Comparison of ENCODE assay signal across 8 cellular contexts in the genomic region with DNA sequence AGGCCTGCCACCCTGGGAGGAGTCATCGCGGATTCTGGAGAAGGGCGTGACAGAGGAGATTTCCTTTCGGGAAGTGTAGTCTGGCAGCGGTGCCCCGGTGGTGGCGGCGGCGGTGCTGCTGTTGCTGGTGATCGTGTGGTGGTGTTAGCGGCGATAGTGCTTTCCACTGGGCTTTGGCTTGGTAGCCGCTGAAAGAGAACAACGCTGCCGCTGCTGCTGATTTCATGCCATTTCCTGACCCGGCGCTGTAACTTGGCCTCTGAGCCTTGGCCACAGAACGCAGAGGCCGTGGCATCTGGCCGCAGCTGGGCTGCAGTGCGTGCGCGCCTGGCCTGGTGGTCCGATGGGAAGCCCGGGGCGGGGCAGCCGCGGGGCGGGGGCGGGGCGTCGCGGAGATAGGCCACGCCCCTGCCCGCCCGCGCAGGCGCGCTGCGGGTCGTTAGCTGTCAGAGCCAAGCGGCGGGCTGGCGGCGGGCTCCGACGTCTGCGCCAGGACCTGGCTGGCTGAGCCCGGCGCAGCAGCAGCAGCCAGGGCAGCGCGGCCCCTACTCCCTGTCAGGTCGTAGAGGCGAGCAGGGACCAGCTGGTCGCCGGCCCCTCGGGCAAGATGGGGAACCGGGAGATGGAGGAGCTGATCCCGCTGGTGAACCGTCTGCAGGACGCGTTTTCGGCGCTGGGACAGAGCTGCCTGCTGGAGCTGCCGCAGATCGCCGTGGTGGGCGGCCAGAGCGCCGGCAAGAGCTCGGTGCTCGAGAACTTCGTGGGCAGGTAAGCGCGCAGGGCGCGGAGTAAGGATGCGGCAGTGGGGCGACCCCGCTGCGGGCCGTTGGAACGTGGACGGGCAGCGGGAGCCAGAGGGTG. TPM values are rescaled to one million over a fixed set of nuclear protein-coding genes. Genes with fewer than 3 reads are reported as not detected.
DNase-seq lines count a peak whose midpoint lies in the region; ATAC-seq, FAIRE-seq and TF ChIP-seq lines count a peak whose summit lies in the region.

A gene (plus strand): TSS at position 449 of the 861 bp plus-strand sequence. CDS start 159 bp downstream, at position 608.

- WGBS in HUES64: under 1% methylated on average over 85 of the region's 85 CpGs
- 1 to 3% (median 2%) methylated on average over 16 to 85 of the region's 85 CpGs for whole genome bisulfite sequencing in stomach, 5 donors

- no peak for TF ChIP-seq EP300 in stomach (IDR thresholded peaks at IDR 0.05)

- intact Hi-C loops in stomach (cut with DNase I; ENCODE audit: low total_unique reads): no loop called here

- H3K27me3 ChIP-seq in HUES64 (ENCODE audit: insufficient read depth, low read length): peaks cover 56% of the 10 kb centered on the region
- H3K27me3 ChIP-seq in neuron (ENCODE audit: insufficient read depth, low read length): peaks cover 31% of the 10 kb centered on the region
- H3K27me3 ChIP-seq in stomach: peaks cover 0 to 16% (median 16%) of the 10 kb centered on the region in 3 donors

- in situ Hi-C loops in Caki2 (cut with HindIII; ENCODE audit: low pct_unique_long_range_greater_than_20kb, low sequenced_read_pairs): no loop called here

- peak within 1 kb of the TSS; percentile 87 for H2AFZ ChIP-seq in neuron (ENCODE audit: low read depth, low read length)

- TF ChIP-seq CTCF in RWPE1 (conservative IDR thresholded peaks at IDR 0.05; ENCODE audit: low read depth): no peak
- no peak for TF ChIP-seq CTCF in stomach (IDR thresholded peaks at IDR 0.05)

- H3K9ac ChIP-seq in HUES64 (ENCODE audit: low read depth, low read length): peak within 1 kb of the TSS; percentile 66

- peak within 1 kb of the TSS; percentile 84 for H3K4me3 ChIP-seq in HUES64 (ENCODE audit: low read length)
- H3K4me3 ChIP-seq in neuron (ENCODE audit: low read length): peak within 1 kb of the TSS; percentile 67
- peak within 1 kb of the TSS; percentile 71 to 80 (median 76) for H3K4me3 ChIP-seq in stomach

- H3K36me3 ChIP-seq in HUES64 (ENCODE audit: insufficient read depth, low read length): no peaks in the 10 kb centered on the region
- H3K36me3 ChIP-seq in neuron (ENCODE audit: insufficient read depth, low read length): no peaks in the 10 kb centered on the region
- no peaks in the 10 kb centered on the region for H3K36me3 ChIP-seq in stomach

- peak; percentile 78 for ATAC-seq in GM21447 (IDR thresholded peaks at IDR 0.05; ENCODE audit: unreplicated experiment)

- no peaks in the 10 kb centered on the region for H3K9me3 ChIP-seq in HUES64 (ENCODE audit: insufficient read depth, low read depth, low read length)
- H3K9me3 ChIP-seq in neuron (ENCODE audit: low read length): no peaks in the 10 kb centered on the region
- peaks cover 0 to 15% (median 0%) of the 10 kb centered on the region in 4 donors for H3K9me3 ChIP-seq in stomach

- CTCF ChIA-PET in RWPE1 (lab: Yijun Ruan, JAX): interaction anchor here (0.7 to 1.2 kb wide), 3 partner anchors 41 to 293 kb away, joined by 3 to 5 read pairs (median 4); no protein-coding TSS in a partner anchor

- 0 out of 2 replicates have a peak, but pooled peaks cover 4% of the 10 kb centered on the region for H3K4me1 ChIP-seq in HUES64 (ENCODE audit: insufficient read depth, low read length)
- H3K4me1 ChIP-seq in neuron (ENCODE audit: insufficient read depth, low read length): peaks cover 5% of the 10 kb centered on the region
- H3K4me1 ChIP-seq in stomach: peaks cover 0 to 18% (median 13%) of the 10 kb centered on the region in 4 donors

- H3K27ac ChIP-seq in HUES64 (ENCODE audit: low read depth, low read length) (no peak within 1 kb of the TSS), RWPE1 (peak within 1 kb of the TSS; percentile 69), stomach (peak within 1 kb of the TSS; percentile 58 to 78 (median 74))

- POLR2A ChIA-PET in RWPE1 (lab: Yijun Ruan, JAX; ENCODE audit: low non-redundant PET): interaction anchor here (1.1 kb wide), 1 partner anchor 40 kb away, joined by 4 read pairs; no protein-coding TSS in a partner anchor

- FAIRE-seq in frontal cortex (lab: Jason Lieb, UNC): no peak

- peak; percentile 71 for DNase-seq in Caki2 (ENCODE audit: low read depth)
- peak; percentile 89 for DNase-seq in RWPE1 (ENCODE audit: low spot score)
- peak; percentile 76 for DNase-seq in activated naive CD4-positive, alpha-beta T cell treated with Interleukin-2 at 50 U/mL for 16 hours
- DNase-seq in frontal cortex (ENCODE audit: low spot score in 2 of 2): peak; percentile 93
- DNase-seq in stomach: peak; percentile 74

- TF ChIP-seq POLR2A in stomach (IDR thresholded peaks at IDR 0.05): no peak

RNA-seq across cellular contexts. Expression of the gene that starts here (rescaled TPM):
- 1.7 TPM in 1 of 2 replicates, not detected in the other for total RNA-seq in Caki2 (2014; rRNA removed; shearing (Covaris generic); ENCODE audit: low replicate concordance)
- polyA plus RNA-seq in HUES64 (2013, experiment 1 of 2): 0.55 TPM
- polyA plus RNA-seq in HUES64 (2013, experiment 2 of 2): 0.95 TPM
- total RNA-seq in frontal cortex (76.2 TPM), stomach (10 to 100 TPM in 1 of 5 donors, 1 to 10 TPM in 3, under 1 TPM in 1; 0.58 to 13.8 (median 3.8) TPM)
- 1 to 10 TPM in 2 of 3 donors, under 1 TPM in 1; 0.70 to 2.6 (median 1.4) TPM for polyA plus RNA-seq in stomach
